Comparison of ENCODE assay signal across 10 cellular contexts in the genomic region with DNA sequence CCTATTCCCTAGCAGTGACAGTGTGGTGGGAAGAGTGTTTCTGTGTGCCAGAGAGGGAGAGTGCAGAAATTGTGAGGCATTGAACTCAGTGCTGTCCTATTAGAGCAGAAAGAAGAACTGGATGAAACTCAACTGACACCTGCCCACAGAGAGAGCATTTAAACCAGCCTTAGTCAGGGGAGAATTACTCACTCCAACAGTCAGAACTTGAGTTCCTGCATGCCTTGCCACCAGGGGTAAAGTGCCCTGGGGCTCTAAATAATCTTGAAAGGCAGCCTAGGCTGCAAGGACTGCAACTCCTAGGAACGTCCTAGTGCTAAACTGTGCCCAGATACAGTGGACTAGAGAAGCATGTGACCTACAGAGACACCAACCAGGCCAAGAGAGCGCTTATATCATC. TPM values are rescaled to one million over a fixed set of nuclear protein-coding genes. Genes with fewer than 3 reads are reported as not detected.
DNase-seq lines count a peak whose midpoint lies in the region; ATAC-seq, FAIRE-seq and TF ChIP-seq lines count a peak whose summit lies in the region.
"Had no signal": no experiment of that assay in that cellular context is flagged by ENCODE, and none has a peak within 500 bp of the region (broad histone marks: within the 10 kb centered on the region; RNA-seq: fewer than 3 reads in every experiment).

No MANE protein-coding gene starts in this region.

- H3K4me1 Mint-ChIP-seq in CD8-positive, alpha-beta T cell (ENCODE audit: low read depth) = no peaks in the 10 kb centered on the region
- H3K4me1 Mint-ChIP-seq: neural crest cell had no signal

- no peaks in the 10 kb centered on the region for H3K4me1 ChIP-seq in CD8-positive, alpha-beta T cell (ENCODE audit: insufficient read depth, low read length)
- no peaks in the 10 kb centered on the region for H3K4me1 ChIP-seq in gastrocnemius medialis

- CTCF ChIA-PET in CD8-positive, alpha-beta T cell (lab: Charles Lee) = interaction anchor here (0.9 kb wide), 1 partner anchor 17 kb away, joined by 3 read pairs; no protein-coding TSS in a partner anchor

- no peaks in the 10 kb centered on the region for H3K27me3 Mint-ChIP-seq in CD8-positive, alpha-beta T cell (ENCODE audit: low read depth)

- H3K27ac ChIP-seq in caudate nucleus (ENCODE audit: low read depth, low read length) (peak overlapping the region; percentile 72), coronary artery (no peak overlapping the region), gastrocnemius medialis (no peak overlapping the region)
- no peak overlapping the region for H3K27ac ChIP-seq in CD8-positive, alpha-beta T cell (ENCODE audit: low read depth, low read length)
- H3K27ac ChIP-seq: SK-N-MC had no signal

- no peaks in the 10 kb centered on the region for H3K36me3 ChIP-seq in CD8-positive, alpha-beta T cell (ENCODE audit: insufficient read depth, low read length)
- no peaks in the 10 kb centered on the region for H3K36me3 ChIP-seq in gastrocnemius medialis

- FAIRE-seq in GM18507 (lab: Jason Lieb, UNC) = peak; percentile 73

- DNase-seq in GM18507 (ENCODE audit: extremely low spot score, insufficient read length, low read depth) = no peak
- DNase-seq in caudate nucleus (lab: John Stamatoyannopoulos, UW) = peak in 3 of 61 donors; percentile 0 to 22 (median 15)
- DNase-seq in coronary artery (ENCODE audit: low spot score) = no peak
- no peak for DNase-seq in NCI-H82 treated with DMSO at 0.1 percent for 48 hours (lab: John Stamatoyannopoulos, UW; ENCODE audit: unreplicated experiment)
- no peak for DNase-seq in CD8-positive, alpha-beta T cell
- DNase-seq in gastrocnemius medialis = no peak

- in situ Hi-C loops in gastrocnemius medialis (cut with MboI; ENCODE audit: low sequenced_read_pairs in 4 of 4) = no loop called here

- intact Hi-C loops in CD8-positive, alpha-beta T cell (cut with DNase I, micrococcal nuclease) = no loop called here
- intact Hi-C loops in gastrocnemius medialis (cut with DNase I; ENCODE audit: low total_unique reads) = no loop called here

- H3K36me3 Mint-ChIP-seq in CD8-positive, alpha-beta T cell = no peaks in the 10 kb centered on the region

- no peaks in the 10 kb centered on the region for H3K9me3 ChIP-seq in CD8-positive, alpha-beta T cell (ENCODE audit: low read length)
- no peaks in the 10 kb centered on the region for H3K9me3 ChIP-seq in gastrocnemius medialis

- ATAC-seq in GM21381 (IDR thresholded peaks at IDR 0.05; ENCODE audit: unreplicated experiment) = peak; percentile 54
- ATAC-seq in HG03565 (IDR thresholded peaks at IDR 0.05; ENCODE audit: unreplicated experiment) = peak; percentile 74
- no peak for ATAC-seq in CD8-positive, alpha-beta T cell
- ATAC-seq in gastrocnemius medialis = no peak

- no peak overlapping the region for H3K4me3 Mint-ChIP-seq in CD8-positive, alpha-beta T cell
- H3K4me3 Mint-ChIP-seq: neural crest cell had no signal

- no peaks in the 10 kb centered on the region for H3K9me3 Mint-ChIP-seq in CD8-positive, alpha-beta T cell
- H3K9me3 Mint-ChIP-seq: neural crest cell had no signal

- H3K4me3 ChIP-seq in coronary artery (no peak overlapping the region), gastrocnemius medialis (no peak overlapping the region)
- H3K4me3 ChIP-seq in CD8-positive, alpha-beta T cell (ENCODE audit: low read depth, low read length) = no peak overlapping the region
- H3K4me3 ChIP-seq: SK-N-MC had no signal

- no peak overlapping the region for H3K27ac Mint-ChIP-seq in CD8-positive, alpha-beta T cell

- no peak for TF ChIP-seq POLR2A in gastrocnemius medialis (IDR thresholded peaks at IDR 0.05)

- POLR2A ChIA-PET in CD8-positive, alpha-beta T cell (lab: Charles Lee) = no interaction called here

- no peaks in the 10 kb centered on the region for H3K27me3 ChIP-seq in CD8-positive, alpha-beta T cell (ENCODE audit: insufficient read depth, low read length)
- H3K27me3 ChIP-seq in gastrocnemius medialis = no peaks in the 10 kb centered on the region

- TF ChIP-seq CTCF in coronary artery (IDR thresholded peaks at IDR 0.05) (no peak), gastrocnemius medialis (IDR thresholded peaks at IDR 0.05 in 4 of 5, conservative IDR thresholded peaks at IDR 0.05 in 1 of 5) (no peak)
- no peak for TF ChIP-seq CTCF in CD8-positive, alpha-beta T cell (IDR thresholded peaks at IDR 0.05)

RNA-seq across cellular contexts. Expression of a gene that starts 12.8 kb away (rescaled TPM):
- under 1 TPM; 0.19 to 0.39 TPM for total RNA-seq in CD8-positive, alpha-beta T cell
- total RNA-seq in gastrocnemius medialis = 1 to 10 TPM in 1 of 4 donors, under 1 TPM in 2, not detected in 1; 0.24 to 1.1 (median 0.76) TPM
- total RNA-seq: neural crest cell had no signal

Comparison
In these comparisons a context has a peak if more than half of its experiments do, and no peak if none do; other contexts are left out.
1. ATAC-seq: peak in GM21381 (single experiment) and HG03565 (single experiment); none in CD8-positive, alpha-beta T cell (single experiment) and gastrocnemius medialis (0 of 2).